8 cellular contexts compared by ENCODE assay signal in the genomic region with DNA sequence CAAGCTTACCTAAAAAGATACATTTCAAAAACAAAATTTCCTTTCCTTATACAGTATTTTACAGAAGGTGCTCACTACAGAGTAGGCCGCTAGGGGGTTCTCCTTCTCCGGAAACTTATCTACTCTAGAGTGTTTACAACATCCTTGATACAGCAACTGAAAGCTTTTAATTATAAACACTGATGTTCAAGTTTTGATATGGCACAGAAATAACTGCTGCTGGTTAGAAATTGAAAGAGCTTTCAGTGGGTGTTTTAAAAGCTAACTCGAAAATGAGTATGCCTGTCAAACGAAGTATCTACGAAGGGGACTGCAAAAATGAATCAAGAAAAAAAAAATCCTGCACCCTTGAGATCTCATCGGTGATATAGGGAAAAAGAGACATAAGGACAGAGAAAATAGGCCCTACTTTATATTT. TPM values are rescaled to one million over a fixed set of nuclear protein-coding genes. Genes with fewer than 3 reads are reported as not detected.
DNase-seq lines count a peak whose midpoint lies in the region; ATAC-seq, FAIRE-seq and TF ChIP-seq lines count a peak whose summit lies in the region.

No MANE protein-coding gene starts in this region.

- H3K79me2 ChIP-seq in keratinocyte (ENCODE audit: control insufficient read depth, insufficient read depth, low read length) = peaks cover 58% of the 10 kb centered on the region

- peak overlapping the region; percentile 87 for H3K4me2 ChIP-seq in keratinocyte (ENCODE audit: control insufficient read depth, extremely low read depth, insufficient read depth, low read depth, low read length)

- peaks cover 57% of the 10 kb centered on the region for H3K4me1 ChIP-seq in keratinocyte (ENCODE audit: control insufficient read depth, extremely low read depth, insufficient read depth, low read length)

- H3K4me3 ChIP-seq in AG04450 (ENCODE audit: low read depth, low read length) (peak overlapping the region; percentile 75), MG63 (peak overlapping the region; percentile 88), keratinocyte (ENCODE audit: control insufficient read depth in 2 of 3, extremely low read depth in 1 of 3, insufficient read depth in 2 of 3, low read depth in 1 of 3, low read length in 3 of 3) (peak overlapping the region; percentile 90 to 100 (median 97))

- CTCF ChIA-PET in AG04450 (lab: Charles Lee) (interaction anchor here (0.6 to 2.0 kb wide), 36 partner anchors 8 to 649 kb away, joined by 3 to 20 read pairs (median 5); a partner anchor contains a TSS), T-cell (lab: Charles Lee) (interaction anchor here (0.6 to 1.7 kb wide), 17 partner anchors 11 to 823 kb away, joined by 3 to 13 read pairs (median 4); a partner anchor contains a TSS)

- H3K9me1 ChIP-seq in keratinocyte (ENCODE audit: control insufficient read depth, extremely low read depth, insufficient read depth, low read length) = no peaks in the 10 kb centered on the region

- POLR2A ChIA-PET in AG04450 (lab: Yijun Ruan, JAX) = interaction anchor here (1.1 kb wide), 1 partner anchor 26 kb away, joined by 4 read pairs; no protein-coding TSS in a partner anchor
- POLR2A ChIA-PET in T-cell (lab: Charles Lee) = interaction anchor here (0.5 to 0.7 kb wide), 2 partner anchors 382 to 741 kb away, joined by 3 read pairs; no protein-coding TSS in a partner anchor

- peak overlapping the region; percentile 89 to 96 for H3K27ac Mint-ChIP-seq in T-cell

- peak overlapping the region; percentile 99 for H3K9ac ChIP-seq in keratinocyte (ENCODE audit: control insufficient read depth, extremely low read depth, insufficient read depth, low read length)

- peak overlapping the region; percentile 94 to 99 (median 99) for H3K4me3 Mint-ChIP-seq in T-cell

- dilution Hi-C loops in keratinocyte (cut with MboI; ENCODE audit: extremely low pct_ligation_motif_present, low sequenced_read_pairs) = no loop called here

- peaks cover 8% of the 10 kb centered on the region; the same call in 1 of the 2 replicates for H3K9me3 ChIP-seq in AG04450 (ENCODE audit: control insufficient read depth, insufficient read depth, low read length)
- H3K9me3 ChIP-seq in MG63 = no peaks in the 10 kb centered on the region
- no peaks in the 10 kb centered on the region for H3K9me3 ChIP-seq in keratinocyte (ENCODE audit: control insufficient read depth, low read depth, low read length)

- H3K27ac ChIP-seq in AG04450 (ENCODE audit: low read depth, low read length) (peak overlapping the region; percentile 79), caudate nucleus (ENCODE audit: low read depth, low read length) (peak overlapping the region; percentile 95), keratinocyte (ENCODE audit: control insufficient read depth, insufficient read depth, low read length) (peak overlapping the region; percentile 97)

- DNase-seq in AG04450 (ENCODE audit: low read depth, low spot score) (no peak), MG63 (peak; percentile 42), T-cell (peak in 30 of 34 experiments; percentile 12 to 67 (median 46)), caudate nucleus (lab: John Stamatoyannopoulos, UW) (peak in 17 of 61 donors; percentile 5 to 72 (median 21)), keratinocyte (ENCODE audit: low read depth, low spot score) (no peak)
- peak; percentile 46 to 55 for DNase-seq in stimulated activated CD4-positive, alpha-beta T cell treated with anti-CD3 and anti-CD28 coated beads, Interleukin-2, amount 100 ng/mL, for 24 hours

- peaks cover 23% of the 10 kb centered on the region for H3K36me3 Mint-ChIP-seq in T-cell

- no peaks in the 10 kb centered on the region for H4K20me1 ChIP-seq in keratinocyte (ENCODE audit: control insufficient read depth, extremely low read depth, insufficient read depth, low read length)

- TF ChIP-seq CTCF in AG04450 (IDR thresholded peaks at IDR 0.05; ENCODE audit: low read depth, low read length) (peak; percentile 86), keratinocyte (optimal IDR thresholded peaks at IDR 0.05 in 1 of 3, IDR thresholded peaks at IDR 0.05 in 1 of 3, conservative IDR thresholded peaks at IDR 0.05 in 1 of 3; ENCODE audit: extremely low read depth in 1 of 3, insufficient read depth in 2 of 3, low read length in 3 of 3) (peak in 2 of 3 experiments; percentile 57 to 68)

- no peak for FAIRE-seq in keratinocyte (lab: Jason Lieb, UNC)

- H3K27me3 ChIP-seq in AG04450 (ENCODE audit: control insufficient read depth, insufficient read depth, low read length) = peaks cover 7% of the 10 kb centered on the region
- no peaks in the 10 kb centered on the region for H3K27me3 ChIP-seq in MG63
- no peaks in the 10 kb centered on the region for H3K27me3 ChIP-seq in keratinocyte (ENCODE audit: control insufficient read depth, extremely low read depth, insufficient read depth, low read length)

- peaks cover 72 to 82% (median 76%) of the 10 kb centered on the region in 3 donors for H3K4me1 Mint-ChIP-seq in T-cell

- H2AFZ ChIP-seq in keratinocyte (ENCODE audit: control insufficient read depth, low read length) = no peak overlapping the region

- no peaks in the 10 kb centered on the region for H3K27me3 Mint-ChIP-seq in T-cell

- H3K9me3 Mint-ChIP-seq in T-cell = no peaks in the 10 kb centered on the region

- peak; percentile 41 for ATAC-seq in GM18498 (IDR thresholded peaks at IDR 0.05; ENCODE audit: unreplicated experiment)
- peak; percentile 18 to 43 (median 37) for ATAC-seq in T-cell (replicated peaks in 1 of 4)
- no peak for ATAC-seq in HG02938 (IDR thresholded peaks at IDR 0.05; ENCODE audit: unreplicated experiment)

- H3K36me3 ChIP-seq in MG63 (peaks cover 48% of the 10 kb centered on the region), keratinocyte (ENCODE audit: control insufficient read depth in 2 of 2, extremely low read depth in 1 of 2, insufficient read depth in 2 of 2, low read length in 2 of 2) (peaks cover 5 to 23% of the 10 kb centered on the region in 2 experiments)

RNA-seq across cellular contexts. Expression of a gene that starts 1.0 kb away (rescaled TPM):
- polyA plus RNA-seq in AG04450 (2011; rRNA removed) = 2.5 and 3.2 TPM in 2 replicates
- polyA minus RNA-seq in AG04450 (2011; rRNA and poly(A)+ RNA removed) = 2.9 and 5.6 TPM in 2 replicates
- 5.4 and 5.5 TPM in 2 replicates for total RNA-seq in MG63 (2014; rRNA removed; shearing (Covaris generic); ENCODE audit: low replicate concordance)
- total RNA-seq in T-cell = 10 to 100 TPM in 2 of 5 donors, 1 to 10 TPM in 3; 7.8 to 13.5 (median 8.7) TPM
- polyA plus RNA-seq in keratinocyte = 3.2 to 5.2 TPM (median 3.4 TPM) in 3 replicates
- polyA plus RNA-seq in keratinocyte (2011; ENCODE audit: low read depth) = 93.0 TPM
- polyA plus RNA-seq in keratinocyte (2011; cell fraction: cytosol; rRNA removed) = 0.71 and 2.0 TPM in 2 replicates
- 7.1 and 10.2 TPM in 2 replicates for polyA plus RNA-seq in keratinocyte (2011; cell fraction: nucleus; rRNA removed)
- 4.4 and 38.4 TPM in 2 replicates for polyA plus RNA-seq in keratinocyte (2012; ENCODE audit: low replicate concordance)
- 1.8 to 7.8 TPM (median 3.2 TPM) in 3 replicates for polyA minus RNA-seq in keratinocyte
- 2.7 TPM for polyA minus RNA-seq in keratinocyte (2011; cell fraction: cytosol; rRNA and poly(A)+ RNA removed)
- 8.2 and 14.3 TPM in 2 replicates for polyA minus RNA-seq in keratinocyte (2011; cell fraction: nucleus; rRNA and poly(A)+ RNA removed)

RNA-seq across cellular contexts. Expression of a gene that starts 3.1 kb away (rescaled TPM):
- 1.7 TPM in 2 replicates for polyA plus RNA-seq in AG04450 (2011; rRNA removed)
- polyA minus RNA-seq in AG04450 (2011; rRNA and poly(A)+ RNA removed) = 1.6 and 3.0 TPM in 2 replicates
- 1.9 and 2.4 TPM in 2 replicates for total RNA-seq in MG63 (2014; rRNA removed; shearing (Covaris generic); ENCODE audit: low replicate concordance)
- 1 to 10 TPM; 1.6 to 4.7 (median 3.2) TPM for total RNA-seq in T-cell
- 8.7 to 13.9 TPM (median 12.2 TPM) in 3 replicates for polyA plus RNA-seq in keratinocyte
- polyA plus RNA-seq in keratinocyte (2011; ENCODE audit: low read depth) = 36.2 TPM
- 7.0 and 10.5 TPM in 2 replicates for polyA plus RNA-seq in keratinocyte (2011; cell fraction: cytosol; rRNA removed)
- polyA plus RNA-seq in keratinocyte (2011; cell fraction: nucleus; rRNA removed) = 22.4 and 25.8 TPM in 2 replicates
- 9.1 and 34.8 TPM in 2 replicates for polyA plus RNA-seq in keratinocyte (2012; ENCODE audit: low replicate concordance)
- polyA minus RNA-seq in keratinocyte = 8.6 to 27.5 TPM (median 25.9 TPM) in 3 replicates
- polyA minus RNA-seq in keratinocyte (2011; cell fraction: cytosol; rRNA and poly(A)+ RNA removed) = 8.8 TPM
- 20.5 and 30.3 TPM in 2 replicates for polyA minus RNA-seq in keratinocyte (2011; cell fraction: nucleus; rRNA and poly(A)+ RNA removed)

RNA-seq across cellular contexts. Expression of a gene that starts 17.4 kb away (rescaled TPM):
- not detected in 2 replicates for polyA plus RNA-seq in AG04450 (2011; rRNA removed)
- not detected in 2 replicates for polyA minus RNA-seq in AG04450 (2011; rRNA and poly(A)+ RNA removed)
- 0.26 TPM in 1 of 2 replicates, not detected in the other for total RNA-seq in MG63 (2014; rRNA removed; shearing (Covaris generic); ENCODE audit: low replicate concordance)
- total RNA-seq in T-cell = under 1 TPM; 0.08 to 0.29 (median 0.14) TPM
- 38.8 to 69.2 TPM (median 65.3 TPM) in 3 replicates for polyA plus RNA-seq in keratinocyte
- polyA plus RNA-seq in keratinocyte (2011; ENCODE audit: low read depth) = 55.5 TPM
- polyA plus RNA-seq in keratinocyte (2011; cell fraction: cytosol; rRNA removed) = 46.7 and 49.2 TPM in 2 replicates
- 136 and 166 TPM in 2 replicates for polyA plus RNA-seq in keratinocyte (2011; cell fraction: nucleus; rRNA removed)
- 89.2 and 97.4 TPM in 2 replicates for polyA plus RNA-seq in keratinocyte (2012; ENCODE audit: low replicate concordance)
- 45.2 to 149 TPM (median 67.3 TPM) in 3 replicates for polyA minus RNA-seq in keratinocyte
- polyA minus RNA-seq in keratinocyte (2011; cell fraction: cytosol; rRNA and poly(A)+ RNA removed) = 29.2 TPM
- 65.2 and 94.2 TPM in 2 replicates for polyA minus RNA-seq in keratinocyte (2011; cell fraction: nucleus; rRNA and poly(A)+ RNA removed)

RNA-seq across cellular contexts. Expression of a gene that starts 38.7 kb away (rescaled TPM):
- polyA plus RNA-seq in AG04450 (2011; rRNA removed) (not detected in 2 replicates), keratinocyte (not detected in 3 replicates)
- polyA minus RNA-seq in AG04450 (2011; rRNA and poly(A)+ RNA removed) = not detected in 2 replicates
- total RNA-seq in MG63 (2014; rRNA removed; shearing (Covaris generic); ENCODE audit: low replicate concordance) = 3.5 TPM in 1 of 2 replicates, not detected in the other
- total RNA-seq in T-cell = 1 to 10 TPM in 2 of 5 donors, under 1 TPM in 2, not detected in 1; 0.66 to 4.8 (median 1.0) TPM
- polyA plus RNA-seq in keratinocyte (2011; ENCODE audit: low read depth) = not detected
- not detected in 2 replicates for polyA plus RNA-seq in keratinocyte (2011; cell fraction: cytosol; rRNA removed)
- polyA plus RNA-seq in keratinocyte (2011; cell fraction: nucleus; rRNA removed) = not detected in 2 replicates
- polyA plus RNA-seq in keratinocyte (2012; ENCODE audit: low replicate concordance) = not detected in 2 replicates
- not detected in 3 replicates for polyA minus RNA-seq in keratinocyte
- polyA minus RNA-seq in keratinocyte (2011; cell fraction: cytosol; rRNA and poly(A)+ RNA removed) = 3.5 TPM
- 1.3 and 1.5 TPM in 2 replicates for polyA minus RNA-seq in keratinocyte (2011; cell fraction: nucleus; rRNA and poly(A)+ RNA removed)

RNA-seq across cellular contexts. Expression of a gene that starts 54.0 kb away (rescaled TPM):
- not detected in 2 replicates for polyA plus RNA-seq in AG04450 (2011; rRNA removed)
- polyA minus RNA-seq in AG04450 (2011; rRNA and poly(A)+ RNA removed) = not detected in 2 replicates
- total RNA-seq in MG63 (2014; rRNA removed; shearing (Covaris generic); ENCODE audit: low replicate concordance) = not detected in 2 replicates
- total RNA-seq in T-cell = under 1 TPM in 3 of 5 donors, not detected in 2; 0.60 to 0.72 (median 0.70) TPM
- polyA plus RNA-seq in keratinocyte = not detected in 3 replicates
- not detected for polyA plus RNA-seq in keratinocyte (2011; ENCODE audit: low read depth)
- polyA plus RNA-seq in keratinocyte (2011; cell fraction: cytosol; rRNA removed) = not detected in 2 replicates
- polyA plus RNA-seq in keratinocyte (2011; cell fraction: nucleus; rRNA removed) = not detected in 2 replicates
- polyA plus RNA-seq in keratinocyte (2012; ENCODE audit: low replicate concordance) = not detected in 2 replicates
- polyA minus RNA-seq in keratinocyte = not detected in 3 replicates
- not detected for polyA minus RNA-seq in keratinocyte (2011; cell fraction: cytosol; rRNA and poly(A)+ RNA removed)
- polyA minus RNA-seq in keratinocyte (2011; cell fraction: nucleus; rRNA and poly(A)+ RNA removed) = not detected in 2 replicates

Comparison
In these comparisons a context has a peak if more than half of its experiments do, and no peak if none do; other contexts are left out.
1. DNase-seq: peak in MG63 (single experiment), T-cell (30 of 34) and stimulated activated CD4-positive, alpha-beta T cell treated with anti-CD3 and anti-CD28 coated beads, Interleukin-2, amount 100 ng/mL, for 24 hours (2 of 2); none in AG04450 (single experiment) and keratinocyte (single experiment).
2. Peak in every context shown above with its lines, with median percentiles within 50 percentile points of each other: H3K27ac ChIP-seq and H3K4me3 ChIP-seq.